ENCODE assay signal across 7 cellular contexts in genomic region chr14:56678838-56679237, GRCh38.
"Had no signal": no experiment of that assay in that cellular context is flagged by ENCODE, and none has a peak within 500 bp of the region (broad histone marks: within the 10 kb centered on the region; RNA-seq: fewer than 3 reads in every experiment).

No MANE protein-coding gene starts in this region.

- ATAC-seq: GM12878 had no signal

- FAIRE-seq: G401.6, GM12878, GM12891, GM12892, GM18507 had no signal

- DNase-seq: GDM1, GF-D8 had no signal
